14 cellular contexts compared by ENCODE assay signal in genomic region chr1:155011437-155011907, GRCh38. TPM values are rescaled to one million over a fixed set of nuclear protein-coding genes. Genes with fewer than 3 reads are reported as not detected.
DNase-seq lines count a peak whose midpoint lies in the region; ATAC-seq and TF ChIP-seq lines count a peak whose summit lies in the region.
"Had no signal": no experiment of that assay in that cellular context is flagged by ENCODE, and none has a peak within 500 bp of the region (broad histone marks: within the 10 kb centered on the region; RNA-seq: fewer than 3 reads in every experiment).

No MANE protein-coding gene starts in this region.

- peaks cover 0 to 13% (median 0%) of the 10 kb centered on the region in 3 donors for H3K36me3 Mint-ChIP-seq in CD8-positive, alpha-beta memory T cell
- peaks cover 83% of the 10 kb centered on the region for H3K36me3 Mint-ChIP-seq in activated T-helper 17 cell treated with anti-CD3 and anti-CD28 coated beads, Interleukin-2, amount 50 U/mL, for 72 hours (ENCODE audit: low read depth)
- H3K36me3 Mint-ChIP-seq in GM23338 (ENCODE audit: low read depth): peaks cover 29% of the 10 kb centered on the region
- H3K36me3 Mint-ChIP-seq: type B pancreatic cell had no signal

- peaks cover 58 to 90% (median 67%) of the 10 kb centered on the region in 3 donors for H3K4me1 Mint-ChIP-seq in CD8-positive, alpha-beta memory T cell
- H3K4me1 Mint-ChIP-seq in activated T-helper 17 cell treated with anti-CD3 and anti-CD28 coated beads, Interleukin-2, amount 50 U/mL, for 72 hours: peaks cover 37% of the 10 kb centered on the region
- H3K4me1 Mint-ChIP-seq in GM23338: peaks cover 58% of the 10 kb centered on the region

- no peak overlapping the region for H3K4me2 ChIP-seq in GM23338

- H4K20me1 ChIP-seq in GM23338 (replicated peaks; ENCODE audit: insufficient read depth): peaks cover 7% of the 10 kb centered on the region

- H3K27ac Mint-ChIP-seq in CD8-positive, alpha-beta memory T cell: peak overlapping the region in 5 of 8 donors; percentile 6 to 92 (median 39)
- H3K27ac Mint-ChIP-seq in activated T-helper 17 cell treated with anti-CD3 and anti-CD28 coated beads, Interleukin-2, amount 50 U/mL, for 72 hours: peak overlapping the region; percentile 92
- no peak overlapping the region for H3K27ac Mint-ChIP-seq in GM23338

- intact Hi-C loops in left ventricle myocardium superior (cut with micrococcal nuclease) (no loop called here), spleen (cut with DNase I; ENCODE audit: low total_unique reads) (no loop called here)

- TF ChIP-seq POLR2A in spleen (IDR thresholded peaks at IDR 0.05): no peak

- H3K27me3 Mint-ChIP-seq in CD8-positive, alpha-beta memory T cell: no peaks in the 10 kb centered on the region
- no peaks in the 10 kb centered on the region for H3K27me3 Mint-ChIP-seq in activated T-helper 17 cell treated with anti-CD3 and anti-CD28 coated beads, Interleukin-2, amount 50 U/mL, for 72 hours
- H3K27me3 Mint-ChIP-seq in GM23338 (ENCODE audit: insufficient read depth, low read depth, poor library complexity): peaks cover 22% of the 10 kb centered on the region
- H3K27me3 Mint-ChIP-seq: type B pancreatic cell had no signal

- H3K9me2 ChIP-seq in GM23338 (ENCODE audit: insufficient read depth): no peaks in the 10 kb centered on the region

- CTCF ChIA-PET in CD8-positive, alpha-beta memory T cell (lab: Charles Lee): interaction anchor here (0.7 to 16.7 kb wide), 5 partner anchors 13 to 161 kb away, joined by 3 to 207 read pairs (median 5); partner anchors contain the start of genes FLAD1, KRTCAP2, LENEP and PYGO2

- H3K79me2 ChIP-seq in GM23338 (replicated peaks; ENCODE audit: insufficient read depth): peaks cover 25% of the 10 kb centered on the region

- no peaks in the 10 kb centered on the region for H3K9me3 ChIP-seq in CD8-positive, alpha-beta memory T cell (ENCODE audit: low read length)
- no peaks in the 10 kb centered on the region for H3K9me3 ChIP-seq in spleen

- 86 to 96% (median 86%) methylated on average over 6 of the region's 6 CpGs for WGBS in spleen, 5 donors

- H3K27me3 ChIP-seq in CD8-positive, alpha-beta memory T cell (ENCODE audit: insufficient read depth, low read length, poor library complexity, severe bottlenecking): no peaks in the 10 kb centered on the region
- no peaks in the 10 kb centered on the region for H3K27me3 ChIP-seq in spleen (replicated peaks in 1 of 7)
- no peaks in the 10 kb centered on the region for H3K27me3 ChIP-seq in GM23338 (ENCODE audit: insufficient read depth)

- peaks cover 90% of the 10 kb centered on the region for H3K4me1 ChIP-seq in CD8-positive, alpha-beta memory T cell (ENCODE audit: insufficient read depth, low read length)
- H3K4me1 ChIP-seq in spleen (peaks cover 35 to 100% (median 100%) of the 10 kb centered on the region in 6 donors), GM23338 (ENCODE audit: insufficient read depth) (peaks cover 42% of the 10 kb centered on the region)

- H2AFZ ChIP-seq in GM23338: no peak overlapping the region
- H2AFZ ChIP-seq: GM23248 had no signal

- H3K4me3 ChIP-seq in CD8-positive, alpha-beta memory T cell (ENCODE audit: low read length): peak overlapping the region; percentile 79
- H3K4me3 ChIP-seq in spleen: peak overlapping the region in 1 of 8 donors; percentile 76
- H3K4me3 ChIP-seq in GM23338: no peak overlapping the region
- H3K4me3 ChIP-seq: GM23248 had no signal

- H3K9me3 Mint-ChIP-seq in CD8-positive, alpha-beta memory T cell: no peaks in the 10 kb centered on the region
- H3K9me3 Mint-ChIP-seq in activated T-helper 17 cell treated with anti-CD3 and anti-CD28 coated beads, Interleukin-2, amount 50 U/mL, for 72 hours: no peaks in the 10 kb centered on the region
- no peaks in the 10 kb centered on the region for H3K9me3 Mint-ChIP-seq in GM23338
- H3K9me3 Mint-ChIP-seq: type B pancreatic cell had no signal

- no peak for DNase-seq in CD8-positive, alpha-beta memory T cell
- DNase-seq in left ventricle myocardium superior: peak; percentile 28
- peak; percentile 65 for DNase-seq in spleen
- no peak for DNase-seq in activated effector memory CD4-positive, alpha-beta T cell treated with anti-CD3 and anti-CD28 coated beads, Interleukin-2, amount 50 U/mL, for 16 hours
- no peak for DNase-seq in retina
- DNase-seq in GM23338 (ENCODE audit: low spot score): no peak
- DNase-seq: MM.1S; stimulated activated CD4-positive, alpha-beta T cell treated with anti-CD3 and anti-CD28 coated beads, Interleukin-2, amount 100 ng/mL, for 48 hours had no signal

- 0 out of 2 replicates have a peak, but pooled peaks cover 3% of the 10 kb centered on the region for H3F3A ChIP-seq in GM23338 (replicated peaks; ENCODE audit: low read depth)

- H3K36me3 ChIP-seq in CD8-positive, alpha-beta memory T cell (ENCODE audit: insufficient read depth, low read length): peaks cover 12% of the 10 kb centered on the region
- peaks cover 0 to 39% (median 18%) of the 10 kb centered on the region in 6 donors for H3K36me3 ChIP-seq in spleen
- no peaks in the 10 kb centered on the region for H3K36me3 ChIP-seq in GM23338 (ENCODE audit: insufficient read depth)

- POLR2A ChIA-PET in CD8-positive, alpha-beta memory T cell (lab: Charles Lee): interaction anchor here (0.6 to 0.7 kb wide), 2 partner anchors 33 to 56 kb away, joined by 3 to 5 read pairs; partner anchors contain the start of gene PBXIP1

- no peak for ATAC-seq in activated T-helper 17 cell treated with anti-CD3 and anti-CD28 coated beads, Interleukin-2, amount 50 U/mL, for 72 hours (replicated peaks)
- ATAC-seq in left ventricle myocardium superior (no peak), GM23338 (no peak), HG03045 (IDR thresholded peaks at IDR 0.05; ENCODE audit: unreplicated experiment) (no peak)

- H3K4me3 Mint-ChIP-seq in CD8-positive, alpha-beta memory T cell: peak overlapping the region in 2 of 7 donors; percentile 11 to 37
- peak overlapping the region; percentile 91 for H3K4me3 Mint-ChIP-seq in activated T-helper 17 cell treated with anti-CD3 and anti-CD28 coated beads, Interleukin-2, amount 50 U/mL, for 72 hours
- no peak overlapping the region for H3K4me3 Mint-ChIP-seq in GM23338
- H3K4me3 Mint-ChIP-seq: type B pancreatic cell had no signal

- TF ChIP-seq CTCF in spleen (IDR thresholded peaks at IDR 0.05 in 8 of 11, conservative IDR thresholded peaks at IDR 0.05 in 3 of 11) (no peak), GM23338 (conservative IDR thresholded peaks at IDR 0.05; ENCODE audit: low read depth in 2 of 2) (no peak)

- no peak overlapping the region for H3K27ac ChIP-seq in CD8-positive, alpha-beta memory T cell (ENCODE audit: low read depth, low read length)
- peak overlapping the region; percentile 35 to 99 (median 95) for H3K27ac ChIP-seq in spleen
- H3K27ac ChIP-seq in GM23338 (ENCODE audit: low read depth): no peak overlapping the region
- H3K27ac ChIP-seq: GM23248 had no signal

TF ChIP-seq in GM23338, 12 proteins besides CTCF, POLR2A, EP300 and RAD21 (continues in another document):
- TF ChIP-seq ZNF114 (CRISPR knock-in tag; IDR thresholded peaks at IDR 0.05) (no peak), EZH2 (IDR thresholded peaks at IDR 0.05; ENCODE audit: low read depth, unreplicated experiment) (no peak), NANOG (IDR thresholded peaks at IDR 0.05; ENCODE audit: borderline replicate concordance) (no peak), ZNF331 (CRISPR knock-in tag; IDR thresholded peaks at IDR 0.05; ENCODE audit: low read depth) (no peak)

RNA-seq across cellular contexts. Expression of gene ZBTB7B, which starts 8.9 kb away (rescaled TPM):
- total RNA-seq in CD8-positive, alpha-beta memory T cell: 10 to 100 TPM; 33.2 to 34.7 TPM
- 3.3 TPM for polyA plus RNA-seq in CD8-positive, alpha-beta memory T cell
- total RNA-seq in activated T-helper 17 cell treated with anti-CD3 and anti-CD28 coated beads, Interleukin-2, amount 50 U/mL, for 72 hours: 100 to 1,000 TPM in 1 of 2 donors, 10 to 100 TPM in 1; 94.5 to 140 TPM
- total RNA-seq in left ventricle myocardium superior: 58.9 TPM
- total RNA-seq in spleen: 10 to 100 TPM; 44.0 to 88.9 (median 68.8) TPM
- 10 to 100 TPM; 11.1 to 38.6 (median 13.4) TPM for polyA plus RNA-seq in spleen
- 19.3 and 32.6 TPM in 2 replicates for total RNA-seq in GM23338 (2014; rRNA removed; shearing (Covaris generic))
- 3.6 TPM in 2 replicates for polyA plus RNA-seq in GM23338 (2016; fragmentation: Nextera tagmentation; extraction: Ambion mirVana)

RNA-seq across cellular contexts. Expression of gene LENEP, which starts 18.1 kb away (rescaled TPM):
- total RNA-seq in CD8-positive, alpha-beta memory T cell: under 1 TPM; 0.62 to 0.72 TPM
- polyA plus RNA-seq in CD8-positive, alpha-beta memory T cell: not detected
- total RNA-seq in activated T-helper 17 cell treated with anti-CD3 and anti-CD28 coated beads, Interleukin-2, amount 50 U/mL, for 72 hours: under 1 TPM; 0.77 to 0.97 TPM
- total RNA-seq in left ventricle myocardium superior (not detected), spleen (under 1 TPM in 1 of 7 donors, not detected in 6; 0.60 TPM)
- polyA plus RNA-seq in spleen (not detected), GM23338 (2016; fragmentation: Nextera tagmentation; extraction: Ambion mirVana) (not detected in 2 replicates)
- total RNA-seq in GM23338 (2014; rRNA removed; shearing (Covaris generic)): 1.5 and 1.6 TPM in 2 replicates
- total RNA-seq: GM23248 had no signal
- polyA plus RNA-seq: GM23248, neural cell had no signal

RNA-seq across cellular contexts. Expression of gene DCST2, which starts 22.1 kb away (rescaled TPM):
- total RNA-seq in CD8-positive, alpha-beta memory T cell: under 1 TPM; 0.09 to 0.16 TPM
- polyA plus RNA-seq in CD8-positive, alpha-beta memory T cell: not detected
- total RNA-seq in activated T-helper 17 cell treated with anti-CD3 and anti-CD28 coated beads, Interleukin-2, amount 50 U/mL, for 72 hours: 1 to 10 TPM in 1 of 2 donors, under 1 TPM in 1; 0.67 to 2.2 TPM
- total RNA-seq in left ventricle myocardium superior: 0.37 TPM
- 1 to 10 TPM in 2 of 7 donors, under 1 TPM in 4, not detected in 1; 0.54 to 4.1 (median 0.71) TPM for total RNA-seq in spleen
- 1 to 10 TPM; 1.0 to 2.1 (median 1.7) TPM for polyA plus RNA-seq in spleen
- not detected in 2 replicates for total RNA-seq in GM23338 (2014; rRNA removed; shearing (Covaris generic))
- polyA plus RNA-seq in GM23338 (2016; fragmentation: Nextera tagmentation; extraction: Ambion mirVana): 0.28 and 0.78 TPM in 2 replicates
- total RNA-seq: GM23248 had no signal

RNA-seq across cellular contexts. Expression of gene DCST1, which starts 22.2 kb away (rescaled TPM):
- total RNA-seq in CD8-positive, alpha-beta memory T cell: not detected
- not detected for polyA plus RNA-seq in CD8-positive, alpha-beta memory T cell
- not detected for total RNA-seq in activated T-helper 17 cell treated with anti-CD3 and anti-CD28 coated beads, Interleukin-2, amount 50 U/mL, for 72 hours
- total RNA-seq in left ventricle myocardium superior (not detected), spleen (not detected)
- polyA plus RNA-seq in spleen (not detected), GM23338 (2016; fragmentation: Nextera tagmentation; extraction: Ambion mirVana) (not detected in 2 replicates)
- not detected in 2 replicates for total RNA-seq in GM23338 (2014; rRNA removed; shearing (Covaris generic))
- total RNA-seq: dermis microvascular lymphatic vessel endothelial cell, GM23248 had no signal
- polyA plus RNA-seq: GM23248, neural cell had no signal

RNA-seq across cellular contexts. Expression of gene FLAD1, which starts 28.3 kb away (rescaled TPM):
- 10 to 100 TPM; 73.7 to 76.3 TPM for total RNA-seq in CD8-positive, alpha-beta memory T cell
- polyA plus RNA-seq in CD8-positive, alpha-beta memory T cell: 51.2 TPM
- 10 to 100 TPM; 34.6 to 68.3 TPM for total RNA-seq in activated T-helper 17 cell treated with anti-CD3 and anti-CD28 coated beads, Interleukin-2, amount 50 U/mL, for 72 hours
- total RNA-seq in left ventricle myocardium superior: 31.4 TPM
- total RNA-seq in spleen: 10 to 100 TPM; 27.1 to 35.8 (median 30.3) TPM
- 10 to 100 TPM; 31.9 to 43.4 (median 40.1) TPM for polyA plus RNA-seq in spleen
- 71.4 and 75.0 TPM in 2 replicates for total RNA-seq in GM23338 (2014; rRNA removed; shearing (Covaris generic))
- 72.8 and 74.5 TPM in 2 replicates for polyA plus RNA-seq in GM23338 (2016; fragmentation: Nextera tagmentation; extraction: Ambion mirVana)

Comparison
In these comparisons a context has a peak if more than half of its experiments do, and no peak if none do; other contexts are left out.
1. DNase-seq: peak in left ventricle myocardium superior (single experiment) and spleen (single experiment); none in CD8-positive, alpha-beta memory T cell (0 of 5), activated effector memory CD4-positive, alpha-beta T cell treated with anti-CD3 and anti-CD28 coated beads, Interleukin-2, amount 50 U/mL, for 16 hours (single experiment), retina (single experiment) and GM23338 (single experiment).
2. H3K27ac ChIP-seq: peak in spleen (8 of 8); none in CD8-positive, alpha-beta memory T cell (single experiment) and GM23338 (single experiment).